ENCODE assay signal across 7 cellular contexts in the genomic region with DNA sequence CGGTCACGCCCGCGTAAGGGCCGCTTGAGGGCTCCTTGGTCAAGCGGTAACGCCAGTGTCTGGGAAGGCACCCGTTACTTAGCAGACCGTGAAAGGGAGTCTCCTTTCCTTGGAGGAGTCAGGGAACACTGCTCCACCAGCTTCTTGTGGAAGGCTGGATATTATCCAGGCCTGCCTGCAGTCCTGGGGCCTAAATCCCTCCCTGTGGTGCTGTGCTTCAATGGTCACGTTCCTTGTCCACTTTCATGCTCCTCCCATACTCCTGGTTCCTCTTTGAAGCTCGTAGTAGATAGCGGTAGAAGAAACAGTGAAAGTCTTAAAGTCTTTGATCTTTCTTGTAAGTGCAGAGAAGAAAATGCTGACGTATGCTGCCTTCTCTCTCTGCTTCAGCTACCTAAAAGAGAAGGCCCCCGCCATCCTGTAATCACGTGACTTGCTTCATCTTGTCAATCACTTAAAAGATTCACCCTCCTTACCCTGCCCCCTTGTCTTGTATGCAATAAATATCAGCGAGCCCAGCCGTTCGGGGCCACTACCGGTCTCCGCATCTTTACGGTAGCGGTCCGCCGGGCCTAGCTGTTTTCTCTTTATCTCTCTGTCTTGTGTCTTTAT. TPM values are rescaled to one million over a fixed set of nuclear protein-coding genes. Genes with fewer than 3 reads are reported as not detected.
DNase-seq lines count a peak whose midpoint lies in the region; ATAC-seq and TF ChIP-seq lines count a peak whose summit lies in the region.
"Not testable (repeated sequence)": the region's sequence is repeated elsewhere in the genome, so short reads cannot be mapped to it uniquely, and the experiment has no call there.

No MANE protein-coding gene starts in this region.

- not testable (repeated sequence) for H3K36me3 ChIP-seq in CD8-positive, alpha-beta T cell (ENCODE audit: insufficient read depth, low read length); naive thymus-derived CD4-positive, alpha-beta T cell (ENCODE audit: control insufficient read depth in 2 of 3, insufficient read depth in 3 of 3, low read length in 3 of 3); neural progenitor cell

- not testable (repeated sequence) for H3K27me3 Mint-ChIP-seq in CD8-positive, alpha-beta T cell (ENCODE audit: low read depth); glutamatergic neuron (ENCODE audit: unreplicated experiment); naive thymus-derived CD4-positive, alpha-beta T cell; neural progenitor cell (ENCODE audit: insufficient read depth, low read depth); type B pancreatic cell

- CTCF ChIA-PET in CD8-positive, alpha-beta T cell (lab: Charles Lee); naive thymus-derived CD4-positive, alpha-beta T cell (lab: Charles Lee): not testable (repeated sequence)

- not testable (repeated sequence) for ATAC-seq in CD8-positive, alpha-beta T cell; naive thymus-derived CD4-positive, alpha-beta T cell

- intact Hi-C loops in CD8-positive, alpha-beta T cell (cut with DNase I, micrococcal nuclease) = loop anchor here in 1 of 2 experiments (10.0 kb wide), 1 partner anchor 494 kb away; no protein-coding TSS in a partner anchor
- intact Hi-C loops in naive thymus-derived CD4-positive, alpha-beta T cell (cut with micrococcal nuclease) = not testable (repeated sequence)

- H3K27me3 ChIP-seq in CD8-positive, alpha-beta T cell (ENCODE audit: insufficient read depth, low read length); naive thymus-derived CD4-positive, alpha-beta T cell (ENCODE audit: control insufficient read depth in 2 of 2, insufficient read depth in 2 of 2, low read length in 2 of 2); neural progenitor cell: not testable (repeated sequence)

- H3K79me2 ChIP-seq in neural progenitor cell (ENCODE audit: low read depth) = peaks cover 18% of the 10 kb centered on the region

- H3K9me3 ChIP-seq in CD8-positive, alpha-beta T cell (ENCODE audit: low read length); naive thymus-derived CD4-positive, alpha-beta T cell (ENCODE audit: control insufficient read depth in 2 of 3, low read length in 3 of 3); neural progenitor cell (ENCODE audit: low read depth): not testable (repeated sequence)

- H3K4me2 ChIP-seq in neural progenitor cell = not testable (repeated sequence)

- not testable (repeated sequence) for H3K4me3 ChIP-seq in CD8-positive, alpha-beta T cell (ENCODE audit: low read depth, low read length); naive thymus-derived CD4-positive, alpha-beta T cell (ENCODE audit: low read length); neural progenitor cell

- H3K27ac ChIP-seq in CD8-positive, alpha-beta T cell (ENCODE audit: low read depth, low read length); naive thymus-derived CD4-positive, alpha-beta T cell (ENCODE audit: low read depth, low read length); neural progenitor cell: not testable (repeated sequence)

- H4K20me1 ChIP-seq in neural progenitor cell (ENCODE audit: low read depth) = not testable (repeated sequence)

- not testable (repeated sequence) for H3K9me3 Mint-ChIP-seq in CD8-positive, alpha-beta T cell; glutamatergic neuron (ENCODE audit: unreplicated experiment); neural progenitor cell; type B pancreatic cell
- H3K9me3 Mint-ChIP-seq in naive thymus-derived CD4-positive, alpha-beta T cell = peaks cover 0 to 17% (median 6%) of the 10 kb centered on the region in 11 donors

- H3K4me1 ChIP-seq in CD8-positive, alpha-beta T cell (ENCODE audit: insufficient read depth, low read length) = peaks cover 17% of the 10 kb centered on the region
- peaks cover 16 to 23% of the 10 kb centered on the region in 2 donors for H3K4me1 ChIP-seq in naive thymus-derived CD4-positive, alpha-beta T cell (ENCODE audit: control insufficient read depth in 2 of 2, insufficient read depth in 2 of 2, low read length in 2 of 2)
- not testable (repeated sequence) for H3K4me1 ChIP-seq in neural progenitor cell

- DNase-seq in CD8-positive, alpha-beta T cell = peak in 1 of 7 experiments; percentile 45
- DNase-seq in MV-4-11 (lab: John Stamatoyannopoulos, UW) = peak; percentile 22
- DNase-seq in activated naive CD4-positive, alpha-beta T cell treated with anti-CD3 and anti-CD28 coated beads, Interleukin-2, amount 50 U/mL, for 16 hours = peak; percentile 18
- DNase-seq in glutamatergic neuron; neural progenitor cell (ENCODE audit: low spot score); type B pancreatic cell (ENCODE audit: extremely low spot score, unreplicated experiment): not testable (repeated sequence)
- peak in 6 of 9 donors; percentile 25 to 61 (median 42) for DNase-seq in naive thymus-derived CD4-positive, alpha-beta T cell

- H3K4me1 Mint-ChIP-seq in CD8-positive, alpha-beta T cell (ENCODE audit: low read depth) = peaks cover 22% of the 10 kb centered on the region
- not testable (repeated sequence) for H3K4me1 Mint-ChIP-seq in glutamatergic neuron (ENCODE audit: low read depth, unreplicated experiment)
- H3K4me1 Mint-ChIP-seq in naive thymus-derived CD4-positive, alpha-beta T cell = peaks cover 0 to 21% (median 9%) of the 10 kb centered on the region in 7 donors
- H3K4me1 Mint-ChIP-seq in neural progenitor cell = peaks cover 11% of the 10 kb centered on the region
- peaks cover 13% of the 10 kb centered on the region for H3K4me1 Mint-ChIP-seq in type B pancreatic cell (ENCODE audit: unreplicated experiment)

- H3K27ac Mint-ChIP-seq in CD8-positive, alpha-beta T cell = peak overlapping the region; percentile 72
- H3K27ac Mint-ChIP-seq in glutamatergic neuron (ENCODE audit: unreplicated experiment); neural progenitor cell: not testable (repeated sequence)
- peak overlapping the region in 7 of 9 donors; percentile 3 to 81 (median 30) for H3K27ac Mint-ChIP-seq in naive thymus-derived CD4-positive, alpha-beta T cell
- H3K27ac Mint-ChIP-seq in type B pancreatic cell = peak overlapping the region; percentile 19

- not testable (repeated sequence) for H3K9ac ChIP-seq in neural progenitor cell

- H3K36me3 Mint-ChIP-seq in CD8-positive, alpha-beta T cell; glutamatergic neuron (ENCODE audit: unreplicated experiment); naive thymus-derived CD4-positive, alpha-beta T cell; neural progenitor cell; type B pancreatic cell: not testable (repeated sequence)

- peaks cover 26% of the 10 kb centered on the region for H3F3A ChIP-seq in neural progenitor cell (ENCODE audit: low read depth)

- not testable (repeated sequence) for H3K4me3 Mint-ChIP-seq in CD8-positive, alpha-beta T cell; naive thymus-derived CD4-positive, alpha-beta T cell; type B pancreatic cell
- H3K4me3 Mint-ChIP-seq in glutamatergic neuron (ENCODE audit: unreplicated experiment) (peak overlapping the region; percentile 14), neural progenitor cell (peak overlapping the region; percentile 22)

- POLR2A ChIA-PET in CD8-positive, alpha-beta T cell (lab: Charles Lee) = interaction anchor here (3.8 kb wide), 1 partner anchor 19 kb away, joined by 62 read pairs; a partner anchor contains a TSS
- POLR2A ChIA-PET in naive thymus-derived CD4-positive, alpha-beta T cell (lab: Charles Lee) = interaction anchor here (0.6 kb wide), 1 partner anchor 10 kb away, joined by 3 read pairs; no protein-coding TSS in a partner anchor

- not testable (repeated sequence) for H2AFZ ChIP-seq in neural progenitor cell (replicated peaks)

- not testable (repeated sequence) for TF ChIP-seq CTCF in CD8-positive, alpha-beta T cell (IDR thresholded peaks at IDR 0.05); glutamatergic neuron (IDR thresholded peaks at IDR 0.05; ENCODE audit: partially characterized antibody, unreplicated experiment); neural progenitor cell (IDR thresholded peaks at IDR 0.05); type B pancreatic cell (conservative IDR thresholded peaks at IDR 0.05)

RNA-seq across cellular contexts. Expression of a gene that starts 2.5 kb away (rescaled TPM):
- 1 to 10 TPM; 4.7 to 4.9 TPM for total RNA-seq in CD8-positive, alpha-beta T cell
- total RNA-seq in glutamatergic neuron (ENCODE audit: unreplicated experiment) (34.3 TPM), neural progenitor cell (ENCODE audit: low replicate concordance) (15.4 and 25.0 TPM in 2 replicates), type B pancreatic cell (ENCODE audit: low replicate concordance) (39.8 and 82.1 TPM in 2 replicates)
- total RNA-seq in naive thymus-derived CD4-positive, alpha-beta T cell = 10 to 100 TPM; 10.4 to 16.6 (median 11.5) TPM
- polyA plus RNA-seq in naive thymus-derived CD4-positive, alpha-beta T cell = 1 to 10 TPM; 8.9 to 10.0 TPM

RNA-seq across cellular contexts. Expression of a gene that starts 19.1 kb away (rescaled TPM):
- total RNA-seq in CD8-positive, alpha-beta T cell = 10 to 100 TPM; 64.2 to 67.8 TPM
- total RNA-seq in glutamatergic neuron (ENCODE audit: unreplicated experiment) = 140 TPM
- 100 to 1,000 TPM; 119 to 170 (median 142) TPM for total RNA-seq in naive thymus-derived CD4-positive, alpha-beta T cell
- polyA plus RNA-seq in naive thymus-derived CD4-positive, alpha-beta T cell = 100 to 1,000 TPM; 110 to 127 TPM
- total RNA-seq in neural progenitor cell (ENCODE audit: low replicate concordance) = 150 and 153 TPM in 2 replicates
- 228 and 438 TPM in 2 replicates for total RNA-seq in type B pancreatic cell (ENCODE audit: low replicate concordance)
